ENCODE assay signal across 15 cellular contexts in the genomic region with DNA sequence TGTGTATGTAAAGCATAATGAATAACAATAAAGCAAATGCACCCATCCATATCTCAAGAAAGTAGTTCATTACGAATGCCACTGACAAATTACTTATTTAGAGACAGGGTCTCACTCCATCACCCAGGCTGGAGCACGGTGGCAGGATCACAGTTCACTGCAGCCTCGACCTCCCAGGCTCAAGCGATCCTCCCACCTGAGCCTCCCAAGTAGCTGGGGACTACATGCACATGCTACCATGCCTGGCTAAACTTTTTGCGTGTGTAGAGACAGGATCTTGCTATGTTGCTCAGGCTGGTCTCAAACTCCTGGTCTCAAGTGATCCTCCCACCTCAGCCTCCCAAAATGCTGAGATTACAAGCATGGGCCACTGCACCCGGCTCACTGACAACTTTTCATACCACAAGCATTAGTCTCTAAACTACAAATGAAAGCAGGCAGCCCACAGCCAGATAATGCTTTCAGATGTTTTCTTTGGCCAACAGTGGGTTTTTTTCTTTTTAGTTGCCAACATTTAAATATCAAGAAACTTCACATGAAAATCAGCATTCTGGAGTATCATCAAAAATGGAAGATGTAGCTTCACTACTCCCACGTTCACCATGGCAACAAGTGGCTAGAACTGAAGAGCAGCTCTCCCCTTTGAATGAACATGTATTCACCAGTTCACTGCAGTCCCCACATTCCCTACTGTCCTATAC. TPM values are rescaled to one million over a fixed set of nuclear protein-coding genes. Genes with fewer than 3 reads are reported as not detected.
DNase-seq lines count a peak whose midpoint lies in the region; ATAC-seq and TF ChIP-seq lines count a peak whose summit lies in the region.
"Had no signal": no experiment of that assay in that cellular context is flagged by ENCODE, and none has a peak within 500 bp of the region (broad histone marks: within the 10 kb centered on the region; RNA-seq: fewer than 3 reads in every experiment).

No MANE protein-coding gene starts in this region.

- H3K36me3 Mint-ChIP-seq in memory B cell (peaks cover 18% of the 10 kb centered on the region), MCF 10A (ENCODE audit: insufficient read depth, unreplicated experiment) (peaks cover 6% of the 10 kb centered on the region)

- no peak for ATAC-seq in memory B cell (ENCODE audit: low read depth)
- ATAC-seq in HG03135 (IDR thresholded peaks at IDR 0.05; ENCODE audit: unreplicated experiment) = no peak

- DNase-seq in AG08396 (ENCODE audit: low spot score) (peak; percentile 55), HCEC 1CT (peak; percentile 42), astrocyte of the hippocampus (ENCODE audit: low read depth, low spot score) (peak; percentile 82), memory B cell (ENCODE audit: low spot score in 2 of 2) (no peak), MCF 10A (ENCODE audit: unreplicated experiment) (no peak), superior temporal gyrus (ENCODE audit: extremely low spot score) (no peak), GOT3 (lab: John Stamatoyannopoulos, UW) (no peak)
- DNase-seq: activated CD4-positive, alpha-beta T cell treated with anti-CD3 and anti-CD28 coated beads, Interleukin-2, amount 50 U/mL, for 1 hour; activated naive CD4-positive, alpha-beta T cell; AML-193; cortex of kidney; foreskin melanocyte; T-helper 1 cell had no signal

- peaks cover 54% of the 10 kb centered on the region for H3K4me1 Mint-ChIP-seq in memory B cell
- H3K4me1 Mint-ChIP-seq in MCF 10A (ENCODE audit: insufficient read depth, unreplicated experiment) = peaks cover 12% of the 10 kb centered on the region

- H3K27ac Mint-ChIP-seq in memory B cell (peak overlapping the region; percentile 74), MCF 10A (ENCODE audit: low read depth, unreplicated experiment) (no peak overlapping the region)

- POLR2A ChIA-PET in MCF 10A (lab: Yijun Ruan, JAX) = no interaction called here

- intact Hi-C loops in MCF 10A (cut with micrococcal nuclease) = no loop called here

- no peak for TF ChIP-seq CTCF in MCF 10A (IDR thresholded peaks at IDR 0.05; ENCODE audit: unreplicated experiment)

- no TSS peak for BruUV-seq in MCF 10A (replicated peaks; lab: Mats Ljungman, UMichigan)

- H3K27me3 Mint-ChIP-seq in memory B cell (no peaks in the 10 kb centered on the region), MCF 10A (ENCODE audit: insufficient read depth, unreplicated experiment) (no peaks in the 10 kb centered on the region)

- no peaks in the 10 kb centered on the region for H3K9me3 Mint-ChIP-seq in memory B cell
- H3K9me3 Mint-ChIP-seq in MCF 10A (ENCODE audit: unreplicated experiment) = no peaks in the 10 kb centered on the region
- H3K9me3 Mint-ChIP-seq: nephron progenitor cell had no signal

- peak overlapping the region; percentile 46 for H3K4me3 Mint-ChIP-seq in memory B cell
- no peak overlapping the region for H3K4me3 Mint-ChIP-seq in MCF 10A (ENCODE audit: unreplicated experiment)
- H3K4me3 Mint-ChIP-seq: nephron progenitor cell had no signal

- CTCF ChIA-PET in MCF 10A (lab: Yijun Ruan, JAX) = no interaction called here

RNA-seq across cellular contexts. Expression of a gene that starts 7.7 kb away (rescaled TPM):
- 50.0 and 52.2 TPM in 2 replicates for total RNA-seq in MCF 10A (2022)

Comparison
In these comparisons a context has a peak if more than half of its experiments do, and no peak if none do; other contexts are left out.
1. DNase-seq: peak in AG08396 (single experiment), HCEC 1CT (single experiment) and astrocyte of the hippocampus (single experiment); none in memory B cell (0 of 2), MCF 10A (single experiment), superior temporal gyrus (single experiment) and GOT3 (single experiment).